1 cellular context compared by ENCODE assay signal in the genomic region with DNA sequence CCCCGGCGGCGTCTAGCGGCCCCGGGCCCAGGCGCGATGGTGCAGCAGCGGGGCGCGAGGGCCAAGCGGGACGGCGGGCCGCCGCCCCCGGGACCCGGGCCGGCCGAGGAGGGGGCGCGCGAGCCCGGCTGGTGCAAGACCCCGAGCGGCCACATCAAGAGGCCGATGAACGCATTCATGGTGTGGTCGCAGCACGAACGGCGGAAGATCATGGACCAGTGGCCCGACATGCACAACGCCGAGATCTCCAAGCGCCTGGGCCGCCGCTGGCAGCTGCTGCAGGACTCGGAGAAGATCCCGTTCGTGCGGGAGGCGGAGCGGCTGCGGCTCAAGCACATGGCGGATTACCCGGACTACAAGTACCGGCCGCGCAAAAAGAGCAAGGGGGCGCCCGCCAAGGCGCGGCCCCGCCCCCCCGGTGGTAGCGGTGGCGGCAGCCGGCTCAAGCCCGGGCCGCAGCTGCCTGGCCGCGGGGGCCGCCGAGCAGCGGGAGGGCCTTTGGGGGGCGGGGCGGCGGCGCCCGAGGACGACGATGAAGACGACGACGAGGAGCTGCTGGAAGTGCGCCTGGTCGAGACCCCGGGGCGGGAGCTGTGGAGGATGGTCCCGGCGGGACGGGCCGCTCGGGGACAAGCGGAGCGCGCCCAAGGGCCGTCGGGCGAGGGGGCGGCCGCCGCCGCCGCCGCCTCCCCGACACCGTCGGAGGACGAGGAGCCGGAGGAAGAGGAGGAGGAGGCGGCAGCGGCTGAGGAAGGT.
TF ChIP-seq lines count a peak whose summit lies in the region.

No MANE protein-coding gene starts in this region.

TF ChIP-seq in HepG2, 621 proteins besides CTCF, POLR2A, EP300 and RAD21 (continued from another document and continues in another):
- TF ChIP-seq USF2 (IDR thresholded peaks at IDR 0.05; ENCODE audit: low read depth, low read length), result no peak
- TF ChIP-seq USF2 (CRISPR knock-in tag; IDR thresholded peaks at IDR 0.05; ENCODE audit: borderline replicate concordance), result no peak
- TF ChIP-seq CBX1 (IDR thresholded peaks at IDR 0.05; ENCODE audit: low read depth), result no peak
- TF ChIP-seq ZFP41 (CRISPR knock-in tag; IDR thresholded peaks at IDR 0.05; ENCODE audit: borderline replicate concordance), result no peak
- TF ChIP-seq RORA (CRISPR knock-in tag; IDR thresholded peaks at IDR 0.05), result no peak
- TF ChIP-seq NR2C2 (CRISPR knock-in tag; IDR thresholded peaks at IDR 0.05; ENCODE audit: borderline replicate concordance), result peak; percentile 2; the same call in 1 of the 2 replicates
- TF ChIP-seq XBP1 (CRISPR knock-in tag; IDR thresholded peaks at IDR 0.05), result no peak
- TF ChIP-seq KDM1A (CRISPR knock-in tag; IDR thresholded peaks at IDR 0.05), result no peak
- TF ChIP-seq NONO (IDR thresholded peaks at IDR 0.05), result no peak
- no peak; the same call in none of the 2 replicates for TF ChIP-seq NONO (CRISPR knock-in tag; conservative IDR thresholded peaks at IDR 0.05)
- no peak for TF ChIP-seq DPF2 (CRISPR knock-in tag; IDR thresholded peaks at IDR 0.05; ENCODE audit: borderline replicate concordance, low read depth)
- TF ChIP-seq ZNF83 (CRISPR knock-in tag; IDR thresholded peaks at IDR 0.05; ENCODE audit: borderline replicate concordance), result no peak
- TF ChIP-seq ZSCAN12 (CRISPR knock-in tag; IDR thresholded peaks at IDR 0.05), result no peak
- peak; percentile 66 for TF ChIP-seq YY1 (IDR thresholded peaks at IDR 0.05; ENCODE audit: insufficient read depth, insufficient replicate concordance, low read depth, low read length)
- TF ChIP-seq IRX3 (CRISPR knock-in tag; IDR thresholded peaks at IDR 0.05; ENCODE audit: borderline replicate concordance, low read depth), result no peak
- no peak for TF ChIP-seq RXRB (CRISPR knock-in tag; IDR thresholded peaks at IDR 0.05; ENCODE audit: borderline replicate concordance)
- TF ChIP-seq SUZ12 (IDR thresholded peaks at IDR 0.05; ENCODE audit: low read depth, low read length), result no peak
- TF ChIP-seq MTF1 (CRISPR knock-in tag; IDR thresholded peaks at IDR 0.05), result no peak
- TF ChIP-seq, protein P1, sequence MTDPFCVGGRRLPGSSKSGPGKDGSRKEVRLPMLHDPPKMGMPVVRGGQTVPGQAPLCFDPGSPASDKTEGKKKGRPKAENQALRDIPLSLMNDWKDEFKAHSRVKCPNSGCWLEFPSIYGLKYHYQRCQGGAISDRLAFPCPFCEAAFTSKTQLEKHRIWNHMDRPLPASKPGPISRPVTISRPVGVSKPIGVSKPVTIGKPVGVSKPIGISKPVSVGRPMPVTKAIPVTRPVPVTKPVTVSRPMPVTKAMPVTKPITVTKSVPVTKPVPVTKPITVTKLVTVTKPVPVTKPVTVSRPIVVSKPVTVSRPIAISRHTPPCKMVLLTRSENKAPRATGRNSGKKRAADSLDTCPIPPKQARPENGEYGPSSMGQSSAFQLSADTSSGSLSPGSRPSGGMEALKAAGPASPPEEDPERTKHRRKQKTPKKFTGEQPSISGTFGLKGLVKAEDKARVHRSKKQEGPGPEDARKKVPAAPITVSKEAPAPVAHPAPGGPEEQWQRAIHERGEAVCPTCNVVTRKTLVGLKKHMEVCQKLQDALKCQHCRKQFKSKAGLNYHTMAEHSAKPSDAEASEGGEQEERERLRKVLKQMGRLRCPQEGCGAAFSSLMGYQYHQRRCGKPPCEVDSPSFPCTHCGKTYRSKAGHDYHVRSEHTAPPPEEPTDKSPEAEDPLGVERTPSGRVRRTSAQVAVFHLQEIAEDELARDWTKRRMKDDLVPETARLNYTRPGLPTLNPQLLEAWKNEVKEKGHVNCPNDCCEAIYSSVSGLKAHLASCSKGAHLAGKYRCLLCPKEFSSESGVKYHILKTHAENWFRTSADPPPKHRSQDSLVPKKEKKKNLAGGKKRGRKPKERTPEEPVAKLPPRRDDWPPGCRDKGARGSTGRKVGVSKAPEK (CRISPR knock-in tag; IDR thresholded peaks at IDR 0.05; ENCODE audit: borderline replicate concordance), result no peak
- no peak for TF ChIP-seq SCMH1 (CRISPR knock-in tag; IDR thresholded peaks at IDR 0.05; ENCODE audit: borderline replicate concordance)
- TF ChIP-seq, protein P2, sequence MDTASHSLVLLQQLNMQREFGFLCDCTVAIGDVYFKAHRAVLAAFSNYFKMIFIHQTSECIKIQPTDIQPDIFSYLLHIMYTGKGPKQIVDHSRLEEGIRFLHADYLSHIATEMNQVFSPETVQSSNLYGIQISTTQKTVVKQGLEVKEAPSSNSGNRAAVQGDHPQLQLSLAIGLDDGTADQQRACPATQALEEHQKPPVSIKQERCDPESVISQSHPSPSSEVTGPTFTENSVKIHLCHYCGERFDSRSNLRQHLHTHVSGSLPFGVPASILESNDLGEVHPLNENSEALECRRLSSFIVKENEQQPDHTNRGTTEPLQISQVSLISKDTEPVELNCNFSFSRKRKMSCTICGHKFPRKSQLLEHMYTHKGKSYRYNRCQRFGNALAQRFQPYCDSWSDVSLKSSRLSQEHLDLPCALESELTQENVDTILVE (CRISPR knock-in tag; IDR thresholded peaks at IDR 0.05), result no peak
- no peak; the same call in 1 of the 2 replicates for TF ChIP-seq MED1 (CRISPR knock-in tag; IDR thresholded peaks at IDR 0.05)
- TF ChIP-seq CENPX (CRISPR knock-in tag; IDR thresholded peaks at IDR 0.05), result no peak
- no peak for TF ChIP-seq BCLAF1 (IDR thresholded peaks at IDR 0.05)
- TF ChIP-seq, protein P3, sequence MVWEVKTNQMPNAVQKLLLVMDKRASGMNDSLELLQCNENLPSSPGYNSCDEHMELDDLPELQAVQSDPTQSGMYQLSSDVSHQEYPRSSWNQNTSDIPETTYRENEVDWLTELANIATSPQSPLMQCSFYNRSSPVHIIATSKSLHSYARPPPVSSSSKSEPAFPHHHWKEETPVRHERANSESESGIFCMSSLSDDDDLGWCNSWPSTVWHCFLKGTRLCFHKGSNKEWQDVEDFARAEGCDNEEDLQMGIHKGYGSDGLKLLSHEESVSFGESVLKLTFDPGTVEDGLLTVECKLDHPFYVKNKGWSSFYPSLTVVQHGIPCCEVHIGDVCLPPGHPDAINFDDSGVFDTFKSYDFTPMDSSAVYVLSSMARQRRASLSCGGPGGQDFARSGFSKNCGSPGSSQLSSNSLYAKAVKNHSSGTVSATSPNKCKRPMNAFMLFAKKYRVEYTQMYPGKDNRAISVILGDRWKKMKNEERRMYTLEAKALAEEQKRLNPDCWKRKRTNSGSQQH (CRISPR knock-in tag; IDR thresholded peaks at IDR 0.05; ENCODE audit: low read depth), result no peak
- TF ChIP-seq ZNF10 (CRISPR knock-in tag; IDR thresholded peaks at IDR 0.05; ENCODE audit: borderline replicate concordance, low read depth), result no peak
- no peak for TF ChIP-seq TBX2 (CRISPR knock-in tag; IDR thresholded peaks at IDR 0.05; ENCODE audit: borderline replicate concordance)
- TF ChIP-seq, protein P4, sequence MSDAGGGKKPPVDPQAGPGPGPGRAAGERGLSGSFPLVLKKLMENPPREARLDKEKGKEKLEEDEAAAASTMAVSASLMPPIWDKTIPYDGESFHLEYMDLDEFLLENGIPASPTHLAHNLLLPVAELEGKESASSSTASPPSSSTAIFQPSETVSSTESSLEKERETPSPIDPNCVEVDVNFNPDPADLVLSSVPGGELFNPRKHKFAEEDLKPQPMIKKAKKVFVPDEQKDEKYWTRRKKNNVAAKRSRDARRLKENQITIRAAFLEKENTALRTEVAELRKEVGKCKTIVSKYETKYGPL (CRISPR knock-in tag; IDR thresholded peaks at IDR 0.05), result no peak
- no peak for TF ChIP-seq ZSCAN9 (CRISPR knock-in tag; IDR thresholded peaks at IDR 0.05; ENCODE audit: borderline replicate concordance)
- peak; percentile 3 for TF ChIP-seq ASH2L (IDR thresholded peaks at IDR 0.05; ENCODE audit: insufficient read length, low read depth, low read length)
- no peak for TF ChIP-seq SMC3 (IDR thresholded peaks at IDR 0.05; ENCODE audit: low read length)
- TF ChIP-seq, protein P5, sequence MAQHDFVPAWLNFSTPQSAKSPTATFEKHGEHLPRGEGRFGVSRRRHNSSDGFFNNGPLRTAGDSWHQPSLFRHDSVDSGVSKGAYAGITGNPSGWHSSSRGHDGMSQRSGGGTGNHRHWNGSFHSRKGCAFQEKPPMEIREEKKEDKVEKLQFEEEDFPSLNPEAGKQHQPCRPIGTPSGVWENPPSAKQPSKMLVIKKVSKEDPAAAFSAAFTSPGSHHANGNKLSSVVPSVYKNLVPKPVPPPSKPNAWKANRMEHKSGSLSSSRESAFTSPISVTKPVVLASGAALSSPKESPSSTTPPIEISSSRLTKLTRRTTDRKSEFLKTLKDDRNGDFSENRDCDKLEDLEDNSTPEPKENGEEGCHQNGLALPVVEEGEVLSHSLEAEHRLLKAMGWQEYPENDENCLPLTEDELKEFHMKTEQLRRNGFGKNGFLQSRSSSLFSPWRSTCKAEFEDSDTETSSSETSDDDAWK (CRISPR knock-in tag; IDR thresholded peaks at IDR 0.05), result no peak
- no peak for TF ChIP-seq RFX5 (IDR thresholded peaks at IDR 0.05; ENCODE audit: low read depth, low read length)
- no peak for TF ChIP-seq ATF6 (CRISPR knock-in tag; conservative IDR thresholded peaks at IDR 0.05)
- TF ChIP-seq U2AF1 (optimal IDR thresholded peaks at IDR 0.05; ENCODE audit: low read depth, low read length), result no peak
- TF ChIP-seq ZNF460 (CRISPR knock-in tag; IDR thresholded peaks at IDR 0.05; ENCODE audit: borderline replicate concordance), result no peak
- TF ChIP-seq AGO2 (optimal IDR thresholded peaks at IDR 0.05; ENCODE audit: low read depth, low read length), result peak; percentile 86
- TF ChIP-seq KDM3A (CRISPR knock-in tag; IDR thresholded peaks at IDR 0.05; ENCODE audit: low read depth), result no peak
- TF ChIP-seq ATF7-NPFF (CRISPR knock-in tag; IDR thresholded peaks at IDR 0.05; ENCODE audit: low read depth), result no peak; the same call in 1 of the 2 replicates
- no peak for TF ChIP-seq ZNF629 (CRISPR knock-in tag; conservative IDR thresholded peaks at IDR 0.05)
- TF ChIP-seq ZMYM3 (CRISPR knock-in tag; IDR thresholded peaks at IDR 0.05), result no peak; the same call in 1 of the 2 replicates
- TF ChIP-seq FOXA3 (CRISPR knock-in tag; IDR thresholded peaks at IDR 0.05), result no peak
- no peak for TF ChIP-seq STAG1 (CRISPR knock-in tag; IDR thresholded peaks at IDR 0.05)
